7 cellular contexts compared by ENCODE assay signal in the genomic region with DNA sequence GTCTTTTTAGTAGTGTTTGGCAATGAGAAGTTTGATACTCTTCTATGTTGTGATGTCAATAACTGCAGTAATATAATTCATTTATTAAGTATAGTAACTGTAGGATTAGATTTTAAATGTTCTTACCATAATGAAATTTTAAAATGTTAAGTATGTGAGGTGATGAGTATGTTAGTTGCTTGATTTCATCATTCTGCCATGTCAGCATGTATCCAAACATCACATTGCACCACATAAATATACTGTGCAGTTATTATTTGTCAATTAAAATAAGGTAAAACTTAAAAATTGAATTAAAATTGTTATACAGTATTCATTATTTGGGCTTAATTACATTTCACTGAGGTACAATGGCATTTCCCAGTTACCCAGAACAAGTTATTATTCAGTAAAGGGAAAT.
"Had no signal": no experiment of that assay in that cellular context is flagged by ENCODE, and none has a peak within 500 bp of the region (broad histone marks: within the 10 kb centered on the region; RNA-seq: fewer than 3 reads in every experiment).

No MANE protein-coding gene starts in this region.

- H3K36me3 ChIP-seq: HAP-1 had no signal

- H3K27ac ChIP-seq: HL-60 had no signal

- H3K9me3 ChIP-seq: HAP-1 had no signal

- H2AFZ ChIP-seq: GM23338 had no signal

- ATAC-seq: GM23338, HCT116 had no signal

- DNase-seq: H7, HFFc6, KG1 had no signal

- H3K4me1 ChIP-seq: HAP-1 had no signal

- H3K4me3 ChIP-seq: GM23338, HAP-1 had no signal

- H3K4me2 ChIP-seq: GM23338 had no signal
